13 cellular contexts compared by ENCODE assay signal in the genomic region with DNA sequence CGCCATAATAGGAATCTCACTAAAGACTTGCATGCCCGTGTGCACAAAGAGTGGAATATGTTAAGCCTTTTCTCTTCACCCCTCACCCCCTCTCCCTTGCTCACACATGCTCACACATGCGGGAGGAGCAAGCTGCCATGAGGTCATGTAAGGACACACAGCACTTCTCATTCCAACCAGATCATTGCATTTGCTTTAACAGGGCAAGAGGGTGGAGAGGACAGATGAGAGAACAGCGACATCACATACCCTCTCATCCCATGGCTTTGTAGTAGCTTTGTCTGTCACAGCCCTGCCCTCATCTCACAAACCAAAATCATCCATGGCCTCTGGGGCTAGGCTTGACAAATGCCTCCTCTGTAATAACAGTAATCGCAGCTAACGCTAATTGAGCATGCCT.
DNase-seq lines count a peak whose midpoint lies in the region; ATAC-seq and TF ChIP-seq lines count a peak whose summit lies in the region.
"Had no signal": no experiment of that assay in that cellular context is flagged by ENCODE, and none has a peak within 500 bp of the region (broad histone marks: within the 10 kb centered on the region; RNA-seq: fewer than 3 reads in every experiment).

No MANE protein-coding gene starts in this region.

- H3K4me3 ChIP-seq in colonic mucosa: no peak overlapping the region

- peaks cover 2 to 10% of the 10 kb centered on the region in 2 donors for H3K4me1 Mint-ChIP-seq in natural killer cell treated with Interleukin-12 subunit alpha and Interleukin-12 subunit beta and Interleukin-15 and Interleukin-18, amount 100 ng/mL, for 72 hours (ENCODE audit: low read depth in 2 of 2)

- H3K9ac ChIP-seq in colonic mucosa (ENCODE audit: low read depth in 2 of 2, low read length in 2 of 2): no peak overlapping the region

- H3K9me3 Mint-ChIP-seq in natural killer cell treated with Interleukin-12 subunit alpha and Interleukin-12 subunit beta and Interleukin-15 and Interleukin-18, amount 100 ng/mL, for 72 hours: no peaks in the 10 kb centered on the region
- H3K9me3 Mint-ChIP-seq: effector memory CD8-positive, alpha-beta T cell had no signal

- H3K27me3 Mint-ChIP-seq in natural killer cell treated with Interleukin-12 subunit alpha and Interleukin-12 subunit beta and Interleukin-15 and Interleukin-18, amount 100 ng/mL, for 72 hours: no peaks in the 10 kb centered on the region
- H3K27me3 Mint-ChIP-seq: effector memory CD8-positive, alpha-beta T cell had no signal

- H3K27me3 ChIP-seq in colonic mucosa: no peaks in the 10 kb centered on the region

- no peaks in the 10 kb centered on the region for H3K36me3 Mint-ChIP-seq in natural killer cell treated with Interleukin-12 subunit alpha and Interleukin-12 subunit beta and Interleukin-15 and Interleukin-18, amount 100 ng/mL, for 72 hours

- no peaks in the 10 kb centered on the region for H3K9me3 ChIP-seq in colonic mucosa

- intact Hi-C loops in colonic mucosa (cut with DNase I): no loop called here

- no peak for ATAC-seq in natural killer cell treated with Interleukin-12 subunit alpha and Interleukin-12 subunit beta and Interleukin-15 and Interleukin-18, amount 100 ng/mL, for 72 hours
- ATAC-seq: effector memory CD8-positive, alpha-beta T cell; PC-3 had no signal

- H3K4me1 ChIP-seq in colonic mucosa: no peaks in the 10 kb centered on the region

- DNase-seq in NCI-H510A treated with DMSO at 0.1 percent for 48 hours (lab: John Stamatoyannopoulos, UW): peak; percentile 2
- no peak for DNase-seq in NCI-H510A (lab: John Stamatoyannopoulos, UW)
- peak; percentile 33 for DNase-seq in NCI-H524 treated with DMSO at 0.1 percent for 48 hours (lab: John Stamatoyannopoulos, UW)
- peak; percentile 32 for DNase-seq in fibroblast of peridontal ligament (ENCODE audit: extremely low read depth)
- peak; percentile 12 for DNase-seq in stromal cell of bone marrow (ENCODE audit: low read depth)
- no peak for DNase-seq in colonic mucosa
- no peak for DNase-seq in natural killer cell treated with Interleukin-12 subunit alpha and Interleukin-12 subunit beta and Interleukin-15 and Interleukin-18, amount 100 ng/mL, for 72 hours (ENCODE audit: low spot score)
- DNase-seq in stimulated activated CD4-positive, alpha-beta T cell treated with anti-CD3 and anti-CD28 coated beads, Interleukin-1b, Interleukin-23, amount 100 ng/mL, for 48 hours: no peak
- DNase-seq: amygdala; effector memory CD8-positive, alpha-beta T cell; hypothalamus; NCI-H1048; PC-3 had no signal

- no peak for TF ChIP-seq CTCF in colonic mucosa (IDR thresholded peaks at IDR 0.05)

- H3K27ac Mint-ChIP-seq in natural killer cell treated with Interleukin-12 subunit alpha and Interleukin-12 subunit beta and Interleukin-15 and Interleukin-18, amount 100 ng/mL, for 72 hours: no peak overlapping the region
- H3K27ac Mint-ChIP-seq: effector memory CD8-positive, alpha-beta T cell had no signal

- no peak overlapping the region for H3K4me3 Mint-ChIP-seq in natural killer cell treated with Interleukin-12 subunit alpha and Interleukin-12 subunit beta and Interleukin-15 and Interleukin-18, amount 100 ng/mL, for 72 hours
- H3K4me3 Mint-ChIP-seq: effector memory CD8-positive, alpha-beta T cell had no signal

- H3K27ac ChIP-seq in colonic mucosa: no peak overlapping the region

- H3K36me3 ChIP-seq in colonic mucosa: no peaks in the 10 kb centered on the region

Comparison
In these comparisons a context has a peak if more than half of its experiments do, and no peak if none do; other contexts are left out.
1. DNase-seq: peak in NCI-H510A treated with DMSO at 0.1 percent for 48 hours (single experiment), NCI-H524 treated with DMSO at 0.1 percent for 48 hours (single experiment), fibroblast of peridontal ligament (single experiment) and stromal cell of bone marrow (single experiment); none in NCI-H510A (single experiment), colonic mucosa (single experiment), natural killer cell treated with Interleukin-12 subunit alpha and Interleukin-12 subunit beta and Interleukin-15 and Interleukin-18, amount 100 ng/mL, for 72 hours (single experiment) and stimulated activated CD4-positive, alpha-beta T cell treated with anti-CD3 and anti-CD28 coated beads, Interleukin-1b, Interleukin-23, amount 100 ng/mL, for 48 hours (single experiment).